ENCODE assay signal across 19 cellular contexts in genomic region chr3:190491533-190492054, GRCh38. TPM values are rescaled to one million over a fixed set of nuclear protein-coding genes. Genes with fewer than 3 reads are reported as not detected.
DNase-seq lines count a peak whose midpoint lies in the region; ATAC-seq, FAIRE-seq and TF ChIP-seq lines count a peak whose summit lies in the region.
"Had no signal": no experiment of that assay in that cellular context is flagged by ENCODE, and none has a peak within 500 bp of the region (broad histone marks: within the 10 kb centered on the region; RNA-seq: fewer than 3 reads in every experiment).

No MANE protein-coding gene starts in this region.

- ATAC-seq in activated CD4-positive, alpha-beta T cell treated with anti-CD3 and anti-CD28 coated beads for 36 hours = peak; percentile 94
- ATAC-seq in body of pancreas = peak; percentile 50
- ATAC-seq: HCT116, Panc1 had no signal

- intact Hi-C loops in activated CD4-positive, alpha-beta T cell treated with anti-CD3 and anti-CD28 coated beads for 36 hours (cut with DNase I, micrococcal nuclease) = loop anchor here (1.0 to 5.0 kb wide), 7 partner anchors 22 to 203 kb away; no protein-coding TSS in a partner anchor
- intact Hi-C loops in body of pancreas (cut with DNase I) = no loop called here

- 31 to 52% methylated on average over 4 of the region's 4 CpGs for WGBS in body of pancreas, 2 donors

- peaks cover 9% of the 10 kb centered on the region for H3K4me1 ChIP-seq in body of pancreas
- H3K4me1 ChIP-seq: right lobe of liver had no signal

- H3K27ac ChIP-seq in body of pancreas = no peak overlapping the region
- H3K27ac ChIP-seq: right lobe of liver had no signal

- H3K36me3 ChIP-seq in body of pancreas (replicated peaks in 1 of 2; ENCODE audit: insufficient read depth in 1 of 2, low read depth in 2 of 2) = no peaks in the 10 kb centered on the region
- H3K36me3 ChIP-seq: right lobe of liver had no signal

- H3K36me3 Mint-ChIP-seq in activated CD4-positive, alpha-beta T cell treated with anti-CD3 and anti-CD28 coated beads for 36 hours (ENCODE audit: low read depth) = no peaks in the 10 kb centered on the region
- H3K36me3 Mint-ChIP-seq: naive B cell had no signal

- peak; percentile 41 for DNase-seq in activated CD4-positive, alpha-beta T cell treated with anti-CD3 and anti-CD28 coated beads for 36 hours
- DNase-seq in activated CD4-positive, alpha-beta T cell treated with anti-CD3 and anti-CD28 coated beads for 1 hour = no peak
- DNase-seq in H54 (ENCODE audit: insufficient read length, low spot score) (no peak), body of pancreas (no peak), myocyte (ENCODE audit: low read depth) (peak; percentile 48), SK-N-DZ (ENCODE audit: low spot score) (no peak), NCI-H2029 treated with DMSO at 0.1 percent for 48 hours (lab: John Stamatoyannopoulos, UW) (no peak), DMS 273 (lab: John Stamatoyannopoulos, UW; ENCODE audit: unreplicated experiment) (no peak)
- DNase-seq: DND-41, naive B cell, NCI-H2081, right lobe of liver, T-helper 9 cell had no signal

- H3K27ac Mint-ChIP-seq in activated CD4-positive, alpha-beta T cell treated with anti-CD3 and anti-CD28 coated beads for 36 hours = no peak overlapping the region
- H3K27ac Mint-ChIP-seq: activated T-helper 2 cell treated with anti-CD3 and anti-CD28 coated beads, Interferon-gamma antibody, Interleukin-2, Interleukin-4, amounts not matched to agents 10 μg/mL and 5 μg/mL and 100 μg/mL, durations not matched to agents 14 hours and 24 hours and 36 hours; naive B cell had no signal

- no peaks in the 10 kb centered on the region for H3K27me3 ChIP-seq in body of pancreas
- H3K27me3 ChIP-seq: right lobe of liver had no signal

- H3K27me3 Mint-ChIP-seq in activated CD4-positive, alpha-beta T cell treated with anti-CD3 and anti-CD28 coated beads for 36 hours = peaks cover 57% of the 10 kb centered on the region

- no peak for TF ChIP-seq POLR2A in H54 (IDR thresholded peaks at IDR 0.05; ENCODE audit: low read depth, low read length)
- TF ChIP-seq POLR2A in body of pancreas (IDR thresholded peaks at IDR 0.05) = no peak

- H3K9me3 ChIP-seq in body of pancreas = no peaks in the 10 kb centered on the region
- H3K9me3 ChIP-seq: right lobe of liver had no signal

- CTCF ChIA-PET in activated CD4-positive, alpha-beta T cell treated with anti-CD3 and anti-CD28 coated beads for 36 hours (lab: Charles Lee) = interaction anchor here (0.7 to 2.0 kb wide), 3 partner anchors 22 to 181 kb away, joined by 3 to 8 read pairs (median 4); no protein-coding TSS in a partner anchor

- POLR2A ChIA-PET in activated CD4-positive, alpha-beta T cell treated with anti-CD3 and anti-CD28 coated beads for 36 hours (lab: Charles Lee) = interaction anchor here (1.0 kb wide), 1 partner anchor 22 kb away, joined by 3 read pairs; the partner anchor contains the start of gene IL1RAP

- no peak overlapping the region for H3K4me3 Mint-ChIP-seq in activated CD4-positive, alpha-beta T cell treated with anti-CD3 and anti-CD28 coated beads for 36 hours
- H3K4me3 Mint-ChIP-seq: naive B cell had no signal

- TF ChIP-seq CTCF in body of pancreas (IDR thresholded peaks at IDR 0.05) = no peak

- peak; percentile 48 for FAIRE-seq in H54 (lab: Jason Lieb, UNC)
- FAIRE-seq: colon had no signal

- no peak overlapping the region for H3K4me3 ChIP-seq in body of pancreas
- H3K4me3 ChIP-seq: right lobe of liver had no signal

- H3K4me1 Mint-ChIP-seq in activated CD4-positive, alpha-beta T cell treated with anti-CD3 and anti-CD28 coated beads for 36 hours = peaks cover 23% of the 10 kb centered on the region
- H3K4me1 Mint-ChIP-seq: naive B cell had no signal

- H3K9me3 Mint-ChIP-seq in activated CD4-positive, alpha-beta T cell treated with anti-CD3 and anti-CD28 coated beads for 36 hours (ENCODE audit: low read depth) = no peaks in the 10 kb centered on the region
- H3K9me3 Mint-ChIP-seq: activated T-helper 2 cell treated with anti-CD3 and anti-CD28 coated beads, Interferon-gamma antibody, Interleukin-2, Interleukin-4, amounts not matched to agents 10 μg/mL and 5 μg/mL and 100 μg/mL, durations not matched to agents 14 hours and 24 hours and 36 hours; naive B cell had no signal

RNA-seq across cellular contexts. Expression of gene IL1RAP, which starts 22.3 kb away (rescaled TPM):
- total RNA-seq in activated CD4-positive, alpha-beta T cell treated with anti-CD3 and anti-CD28 coated beads for 36 hours = 10 to 100 TPM; 12.1 to 16.1 TPM
- total RNA-seq in body of pancreas (1 to 10 TPM; 5.3 to 5.4 TPM), myocyte (6.0 and 8.4 TPM in 2 replicates)
- 21.9 TPM for polyA plus RNA-seq in myocyte (2012)
- 0.27 TPM in 1 of 2 replicates, not detected in the other for polyA plus RNA-seq in SK-N-DZ (2014; cell fraction: cytosol; rRNA removed)
- 0.07 and 0.13 TPM in 2 replicates for polyA plus RNA-seq in SK-N-DZ (2014; cell fraction: nucleus; rRNA removed)

RNA-seq across cellular contexts. Expression of gene TMEM207, which starts 41.9 kb away (rescaled TPM):
- total RNA-seq in activated CD4-positive, alpha-beta T cell treated with anti-CD3 and anti-CD28 coated beads for 36 hours = not detected
- total RNA-seq in body of pancreas = not detected
- total RNA-seq in myocyte = not detected in 2 replicates
- polyA plus RNA-seq in myocyte (2012) = not detected
- polyA plus RNA-seq in SK-N-DZ (2014; cell fraction: cytosol; rRNA removed) = not detected in 2 replicates
- 0.45 TPM in 1 of 2 replicates, not detected in the other for polyA plus RNA-seq in SK-N-DZ (2014; cell fraction: nucleus; rRNA removed)
- total RNA-seq: activated T-helper 2 cell treated with anti-CD3 and anti-CD28 coated beads, Interferon-gamma antibody, Interleukin-2, Interleukin-4, amounts not matched to agents 10 μg/mL and 5 μg/mL and 100 μg/mL, durations not matched to agents 14 hours and 24 hours and 36 hours; right lobe of liver; urinary bladder had no signal
- polyA plus RNA-seq: AG04450, urinary bladder had no signal

Comparison
In these comparisons a context has a peak if more than half of its experiments do, and no peak if none do; other contexts are left out.
1. DNase-seq: peak in activated CD4-positive, alpha-beta T cell treated with anti-CD3 and anti-CD28 coated beads for 36 hours (single experiment) and myocyte (single experiment); none in activated CD4-positive, alpha-beta T cell treated with anti-CD3 and anti-CD28 coated beads for 1 hour (single experiment), H54 (single experiment), body of pancreas (0 of 4), SK-N-DZ (single experiment), NCI-H2029 treated with DMSO at 0.1 percent for 48 hours (single experiment) and DMS 273 (single experiment).